Comparison of ENCODE assay signal across 1 cellular context in the genomic region with DNA sequence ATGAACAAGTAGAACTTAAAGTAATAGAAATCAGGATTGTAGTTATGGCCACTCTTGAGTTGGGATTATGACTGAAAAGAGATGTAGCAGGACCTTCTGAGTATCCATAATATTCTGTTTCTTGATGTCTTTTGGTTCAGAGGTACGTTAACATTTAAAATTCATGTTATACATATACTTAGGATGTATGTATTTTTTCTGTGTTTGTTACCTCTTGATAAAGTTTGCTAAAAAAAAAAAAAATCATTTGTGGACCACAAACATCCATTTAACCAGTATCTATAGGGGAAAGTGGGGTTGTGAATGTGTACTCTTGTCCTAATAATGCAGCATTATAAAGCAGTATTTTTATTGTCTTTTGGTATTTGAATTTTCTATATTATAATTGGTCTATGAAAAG.
TF ChIP-seq lines count a peak whose summit lies in the region.

No MANE protein-coding gene starts in this region.

TF ChIP-seq in H1, 55 proteins besides CTCF, POLR2A, EP300 and RAD21:
- TF ChIP-seq SP1 (IDR thresholded peaks at IDR 0.05; ENCODE audit: low read depth, low read length) (no peak), CBX8 (IDR thresholded peaks at IDR 0.05; ENCODE audit: borderline replicate concordance, low read depth, low read length) (no peak), SIN3A (conservative IDR thresholded peaks at IDR 0.05 in 1 of 2, IDR thresholded peaks at IDR 0.05 in 1 of 2; ENCODE audit: low read depth in 1 of 2, low read length in 2 of 2) (no peak), CREB1 (IDR thresholded peaks at IDR 0.05) (no peak), JUND (IDR thresholded peaks at IDR 0.05; ENCODE audit: low read length) (no peak), E2F6 (IDR thresholded peaks at IDR 0.05) (no peak)
- TF ChIP-seq, protein P1, sequence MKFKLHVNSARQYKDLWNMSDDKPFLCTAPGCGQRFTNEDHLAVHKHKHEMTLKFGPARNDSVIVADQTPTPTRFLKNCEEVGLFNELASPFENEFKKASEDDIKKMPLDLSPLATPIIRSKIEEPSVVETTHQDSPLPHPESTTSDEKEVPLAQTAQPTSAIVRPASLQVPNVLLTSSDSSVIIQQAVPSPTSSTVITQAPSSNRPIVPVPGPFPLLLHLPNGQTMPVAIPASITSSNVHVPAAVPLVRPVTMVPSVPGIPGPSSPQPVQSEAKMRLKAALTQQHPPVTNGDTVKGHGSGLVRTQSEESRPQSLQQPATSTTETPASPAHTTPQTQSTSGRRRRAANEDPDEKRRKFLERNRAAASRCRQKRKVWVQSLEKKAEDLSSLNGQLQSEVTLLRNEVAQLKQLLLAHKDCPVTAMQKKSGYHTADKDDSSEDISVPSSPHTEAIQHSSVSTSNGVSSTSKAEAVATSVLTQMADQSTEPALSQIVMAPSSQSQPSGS (IDR thresholded peaks at IDR 0.05; ENCODE audit: low read length) = no peak
